In genomic region chr15:82103500-82103899, GRCh38 we compare ENCODE assay signal across 17 cellular contexts. TPM values are rescaled to one million over a fixed set of nuclear protein-coding genes. Genes with fewer than 3 reads are reported as not detected.
DNase-seq lines count a peak whose midpoint lies in the region; TF ChIP-seq lines count a peak whose summit lies in the region.
"Had no signal": no experiment of that assay in that cellular context is flagged by ENCODE, and none has a peak within 500 bp of the region (broad histone marks: within the 10 kb centered on the region; RNA-seq: fewer than 3 reads in every experiment).

No MANE protein-coding gene starts in this region.

- no peak overlapping the region for H3K4me3 Mint-ChIP-seq in glutamatergic neuron (ENCODE audit: unreplicated experiment)
- H3K4me3 Mint-ChIP-seq: activated CD8-positive, alpha-beta T cell treated with anti-CD3 and anti-CD28 coated beads for 36 hours had no signal

- H3K4me1 Mint-ChIP-seq in glutamatergic neuron (ENCODE audit: low read depth, unreplicated experiment) = peaks cover 3% of the 10 kb centered on the region

- no peaks in the 10 kb centered on the region for H3K36me3 Mint-ChIP-seq in glutamatergic neuron (ENCODE audit: unreplicated experiment)

- H3K27me3 Mint-ChIP-seq in glutamatergic neuron (ENCODE audit: unreplicated experiment) = peaks cover 4% of the 10 kb centered on the region

- H3K9me3 Mint-ChIP-seq in glutamatergic neuron (ENCODE audit: unreplicated experiment) = peaks cover 6% of the 10 kb centered on the region
- H3K9me3 Mint-ChIP-seq: activated CD8-positive, alpha-beta T cell treated with anti-CD3 and anti-CD28 coated beads for 36 hours had no signal

- no peak overlapping the region for H3K27ac Mint-ChIP-seq in glutamatergic neuron (ENCODE audit: unreplicated experiment)
- H3K27ac Mint-ChIP-seq: activated CD8-positive, alpha-beta T cell treated with anti-CD3 and anti-CD28 coated beads for 36 hours had no signal

- TF ChIP-seq CTCF in LNCAP (IDR thresholded peaks at IDR 0.05) = peak; percentile 24; the same call in 1 of the 2 replicates
- 0 out of 2 replicates have a peak, but pooled peaks have one; percentile 16 for TF ChIP-seq CTCF in WI38 (IDR thresholded peaks at IDR 0.05; ENCODE audit: low read depth, low read length)
- TF ChIP-seq CTCF in glutamatergic neuron (IDR thresholded peaks at IDR 0.05; ENCODE audit: partially characterized antibody, unreplicated experiment) = peak; percentile 14

- DNase-seq in NCI-H2171 treated with DMSO at 0.1 percent for 48 hours (lab: John Stamatoyannopoulos, UW) = peak; percentile 10
- no peak for DNase-seq in NCI-H2171 (lab: John Stamatoyannopoulos, UW)
- DNase-seq in glutamatergic neuron = no peak
- DNase-seq in NOMO-1 treated with dmso at 0.1 percent for 144 hours (lab: John Stamatoyannopoulos, UW; ENCODE audit: unreplicated experiment) = no peak
- no peak for DNase-seq in SHP77 (lab: John Stamatoyannopoulos, UW)
- DNase-seq in glomerular visceral epithelial cell (ENCODE audit: extremely low spot score) = no peak
- DNase-seq: activated CD8-positive, alpha-beta T cell treated with anti-CD3 and anti-CD28 coated beads for 36 hours; body of pancreas; effector CD4-positive, alpha-beta T cell; heart left ventricle; kidney glomerular epithelial cell; NCI-H1105 treated with DMSO at 0.1 percent for 48 hours; NCI-H774 had no signal

- no peak overlapping the region for H3K4me3 ChIP-seq in WI38 (ENCODE audit: low read depth, low read length)
- H3K4me3 ChIP-seq: body of pancreas, heart left ventricle, SJSA1, suprapubic skin had no signal

RNA-seq across cellular contexts. Expression of gene MEX3B, which starts 57.7 kb away (rescaled TPM):
- total RNA-seq in glutamatergic neuron (ENCODE audit: unreplicated experiment) = 96.2 TPM
